In genomic region chr2:42927334-42928160, GRCh38 we compare ENCODE assay signal across 11 cellular contexts.
A peak's percentile ranks its signal among the peaks of the same experiment; 100 is the strongest.
DNase-seq lines count a peak whose midpoint lies in the region; ATAC-seq, FAIRE-seq and TF ChIP-seq lines count a peak whose summit lies in the region.
"Had no signal": no experiment of that assay in that cellular context is flagged by ENCODE, and none has a peak within 500 bp of the region (broad histone marks: within the 10 kb centered on the region; RNA-seq: fewer than 3 reads in every experiment).

No MANE protein-coding gene starts in this region.

- H3K27ac ChIP-seq in K562 (ENCODE audit: extremely low read depth, low read depth, low read length) (peak overlapping the region; percentile 91), lung (ENCODE audit: low read depth in 1 of 2, low read length in 1 of 2) (peak overlapping the region; percentile 83 to 84), suprapubic skin (peak overlapping the region; percentile 92)

- H2AFZ ChIP-seq in K562 (ENCODE audit: low read depth, low read length) = peak overlapping the region; percentile 95

- H3K4me1 ChIP-seq in K562 (replicated peaks in 1 of 2; ENCODE audit: control insufficient read depth in 2 of 2, insufficient read depth in 2 of 2, low read length in 2 of 2) (peaks cover 72 to 74% of the 10 kb centered on the region in 2 experiments), lung (ENCODE audit: control insufficient read depth in 2 of 2, insufficient read depth in 2 of 2, low read length in 2 of 2) (peaks cover 19 to 69% of the 10 kb centered on the region in 2 donors), suprapubic skin (peaks cover 98% of the 10 kb centered on the region)

- intact Hi-C loops in K562 (cut with micrococcal nuclease) = loop anchor here (1.0 kb wide), 1 partner anchor 299 kb away; the partner anchor contains the start of gene ZFP36L2

- CTCF ChIA-PET in K562 (lab: Yijun Ruan, JAX; ENCODE audit: low intra/inter-chr PET ratio) = interaction anchor here (0.6 to 2.6 kb wide), 2 partner anchors 68 to 514 kb away, joined by 3 to 8 read pairs; no protein-coding TSS in a partner anchor

- TSS peak; percentile 94 for BruUV-seq in K562 (replicated peaks; lab: Mats Ljungman, UMichigan)

- H3K4me2 ChIP-seq in K562 (ENCODE audit: insufficient read depth, low read length) = peak overlapping the region; percentile 65

- TF ChIP-seq CTCF in K562 (IDR thresholded peaks at IDR 0.05 in 2 of 3, conservative IDR thresholded peaks at IDR 0.05 in 1 of 3; ENCODE audit: insufficient read depth in 2 of 3, low read depth in 1 of 3, low read length in 3 of 3) (no peak), lung (IDR thresholded peaks at IDR 0.05; ENCODE audit: control extremely low read depth, extremely low read depth) (no peak), suprapubic skin (IDR thresholded peaks at IDR 0.05) (no peak)

- peak; percentile 67 for ATAC-seq in K562
- ATAC-seq in lung (ENCODE audit: insufficient read depth, low FRiP score) = no peak
- no peak for ATAC-seq in GM18858 (IDR thresholded peaks at IDR 0.05; ENCODE audit: unreplicated experiment)
- no peak for ATAC-seq in HG02759 (IDR thresholded peaks at IDR 0.05; ENCODE audit: unreplicated experiment)
- ATAC-seq: PC-3 had no signal

- no peaks in the 10 kb centered on the region for H4K20me1 ChIP-seq in K562 (replicated peaks; ENCODE audit: control insufficient read depth, insufficient read depth, low read length)

- peak; percentile 12 for DNase-seq in LoVo (ENCODE audit: low spot score)
- DNase-seq in K562 (ENCODE audit: extremely low read depth in 1 of 4, low spot score in 3 of 4) = peak; percentile 56 to 86 (median 72)
- DNase-seq in lung (ENCODE audit: low spot score) = no peak
- DNase-seq in suprapubic skin (ENCODE audit: low spot score in 2 of 2) = no peak
- no peak for DNase-seq in stimulated activated CD4-positive, alpha-beta T cell treated with anti-CD3 and anti-CD28 coated beads, Interleukin-2, amount 100 ng/mL, for 24 hours
- DNase-seq in H4 (ENCODE audit: low spot score) = no peak
- DNase-seq: activated CD4-positive, alpha-beta T cell treated with anti-CD3 and anti-CD28 coated beads for 4 hours; hypothalamus; PC-3 had no signal

- no peak for TF ChIP-seq RAD21 in K562 (CRISPR knock-in tag; conservative IDR thresholded peaks at IDR 0.05 in 1 of 2, IDR thresholded peaks at IDR 0.05 in 1 of 2)

- TF ChIP-seq EP300 in K562 (IDR thresholded peaks at IDR 0.05; ENCODE audit: low read length) = peak; percentile 99
- TF ChIP-seq EP300 in suprapubic skin (IDR thresholded peaks at IDR 0.05) = no peak

- FAIRE-seq in K562 (lab: Jason Lieb, UNC) = peak; percentile 67

- no peaks in the 10 kb centered on the region for H3K9me3 ChIP-seq in K562 (replicated peaks; ENCODE audit: control insufficient read depth, insufficient read depth, low read depth, low read length)
- no peaks in the 10 kb centered on the region for H3K9me3 ChIP-seq in lung (ENCODE audit: control insufficient read depth in 2 of 2, insufficient read depth in 1 of 2, low read length in 1 of 2)
- H3K9me3 ChIP-seq in suprapubic skin = no peaks in the 10 kb centered on the region

- in situ Hi-C loops in K562 (cut with MboI) = no loop called here

- 3% methylated on average over 9 of the region's 10 CpGs for WGBS in K562 (ENCODE audit: insufficient coverage, low coverage, missing lambda C conversion rate)
- 9 to 20% methylated on average over 10 of the region's 10 CpGs for WGBS in lung, 2 donors
- 65% methylated on average over 10 of the region's 10 CpGs for WGBS in suprapubic skin

- H3K9ac ChIP-seq in K562 (ENCODE audit: insufficient read depth in 1 of 2, low read depth in 2 of 2, low read length in 2 of 2) = peak overlapping the region; percentile 57 to 88

- TF ChIP-seq POLR2A in K562 (conservative IDR thresholded peaks at IDR 0.05) (peak; percentile 53), suprapubic skin (IDR thresholded peaks at IDR 0.05) (no peak)

- peaks cover 5% of the 10 kb centered on the region for H3K9me1 ChIP-seq in K562 (ENCODE audit: control insufficient read depth, insufficient read depth, low read length)

- no peaks in the 10 kb centered on the region for H3K79me2 ChIP-seq in K562 (ENCODE audit: control insufficient read depth, insufficient read depth, low read length)

- no peaks in the 10 kb centered on the region for H3K36me3 ChIP-seq in K562 (ENCODE audit: control insufficient read depth, insufficient read depth, low read length)
- H3K36me3 ChIP-seq in lung (ENCODE audit: control insufficient read depth in 2 of 2, insufficient read depth in 2 of 2, low read length in 2 of 2) = no peaks in the 10 kb centered on the region
- no peaks in the 10 kb centered on the region for H3K36me3 ChIP-seq in suprapubic skin

- POLR2A ChIA-PET in K562 (lab: Yijun Ruan, JAX) = interaction anchor here (0.8 to 2.6 kb wide), 4 partner anchors 10 to 294 kb away, joined by 3 to 11 read pairs (median 4); no protein-coding TSS in a partner anchor

- H3K27me3 ChIP-seq in K562 (ENCODE audit: control insufficient read depth in 2 of 2, insufficient read depth in 2 of 2, low read length in 2 of 2) (no peaks in the 10 kb centered on the region), lung (ENCODE audit: control insufficient read depth, insufficient read depth) (no peaks in the 10 kb centered on the region), suprapubic skin (no peaks in the 10 kb centered on the region)

- H3K4me3 ChIP-seq in K562 (no peak overlapping the region), lung (no peak overlapping the region), suprapubic skin (no peak overlapping the region)

TF ChIP-seq in K562, 482 proteins besides CTCF, POLR2A, EP300 and RAD21 (continues in another document):
- TF ChIP-seq CHCHD3 (CRISPR knock-in tag; IDR thresholded peaks at IDR 0.05) (no peak), SAFB2 (IDR thresholded peaks at IDR 0.05; ENCODE audit: borderline replicate concordance, low read depth, low read length, severe bottlenecking) (no peak), SP2 (IDR thresholded peaks at IDR 0.05; ENCODE audit: extremely low read depth, low read depth, low read length, poor library complexity, severe bottlenecking) (no peak), ZNF197 (CRISPR knock-in tag; IDR thresholded peaks at IDR 0.05; ENCODE audit: low read depth) (peak; percentile 66), BACH1 (tag; IDR thresholded peaks at IDR 0.05) (peak; percentile 70; the same call in 1 of the 2 replicates), ZNF212 (CRISPR knock-in tag; IDR thresholded peaks at IDR 0.05) (0 out of 2 replicates have a peak, but pooled peaks have one; percentile 32), HNRNPLL (IDR thresholded peaks at IDR 0.05; ENCODE audit: low read depth, low read length, poor library complexity, severe bottlenecking) (no peak), CUX1 (CRISPR knock-in tag; IDR thresholded peaks at IDR 0.05) (peak; percentile 92), RBM22 (IDR thresholded peaks at IDR 0.05; ENCODE audit: low read depth, low read length, poor library complexity, severe bottlenecking) (no peak), RFX5 (IDR thresholded peaks at IDR 0.05; ENCODE audit: low read depth, low read length) (no peak), JUND (IDR thresholded peaks at IDR 0.05; ENCODE audit: borderline replicate concordance, low read depth, low read length) (peak; percentile 63; the same call in 1 of the 2 replicates), JUND (tag; IDR thresholded peaks at IDR 0.05; ENCODE audit: borderline replicate concordance, low read depth, low read length) (peak; percentile 70; the same call in 1 of the 3 replicates)
- TF ChIP-seq, protein P1, sequence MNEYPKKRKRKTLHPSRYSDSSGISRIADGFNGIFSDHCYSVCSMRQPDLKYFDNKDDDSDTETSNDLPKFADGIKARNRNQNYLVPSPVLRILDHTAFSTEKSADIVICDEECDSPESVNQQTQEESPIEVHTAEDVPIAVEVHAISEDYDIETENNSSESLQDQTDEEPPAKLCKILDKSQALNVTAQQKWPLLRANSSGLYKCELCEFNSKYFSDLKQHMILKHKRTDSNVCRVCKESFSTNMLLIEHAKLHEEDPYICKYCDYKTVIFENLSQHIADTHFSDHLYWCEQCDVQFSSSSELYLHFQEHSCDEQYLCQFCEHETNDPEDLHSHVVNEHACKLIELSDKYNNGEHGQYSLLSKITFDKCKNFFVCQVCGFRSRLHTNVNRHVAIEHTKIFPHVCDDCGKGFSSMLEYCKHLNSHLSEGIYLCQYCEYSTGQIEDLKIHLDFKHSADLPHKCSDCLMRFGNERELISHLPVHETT (CRISPR knock-in tag; conservative IDR thresholded peaks at IDR 0.05 in 1 of 2, IDR thresholded peaks at IDR 0.05 in 1 of 2) = peak in 1 of 2 experiments; percentile 93; a peak in 2 of 4 replicates

Comparison
In these comparisons a context has a peak if more than half of its experiments do, and no peak if none do; other contexts are left out.
1. DNase-seq: peak in LoVo (single experiment) and K562 (4 of 4); none in lung (single experiment), suprapubic skin (0 of 2), stimulated activated CD4-positive, alpha-beta T cell treated with anti-CD3 and anti-CD28 coated beads, Interleukin-2, amount 100 ng/mL, for 24 hours (0 of 2) and H4 (single experiment).
2. Peak in every context shown above with its lines, with median percentiles within 50 percentile points of each other: H3K27ac ChIP-seq.